In the genomic region with DNA sequence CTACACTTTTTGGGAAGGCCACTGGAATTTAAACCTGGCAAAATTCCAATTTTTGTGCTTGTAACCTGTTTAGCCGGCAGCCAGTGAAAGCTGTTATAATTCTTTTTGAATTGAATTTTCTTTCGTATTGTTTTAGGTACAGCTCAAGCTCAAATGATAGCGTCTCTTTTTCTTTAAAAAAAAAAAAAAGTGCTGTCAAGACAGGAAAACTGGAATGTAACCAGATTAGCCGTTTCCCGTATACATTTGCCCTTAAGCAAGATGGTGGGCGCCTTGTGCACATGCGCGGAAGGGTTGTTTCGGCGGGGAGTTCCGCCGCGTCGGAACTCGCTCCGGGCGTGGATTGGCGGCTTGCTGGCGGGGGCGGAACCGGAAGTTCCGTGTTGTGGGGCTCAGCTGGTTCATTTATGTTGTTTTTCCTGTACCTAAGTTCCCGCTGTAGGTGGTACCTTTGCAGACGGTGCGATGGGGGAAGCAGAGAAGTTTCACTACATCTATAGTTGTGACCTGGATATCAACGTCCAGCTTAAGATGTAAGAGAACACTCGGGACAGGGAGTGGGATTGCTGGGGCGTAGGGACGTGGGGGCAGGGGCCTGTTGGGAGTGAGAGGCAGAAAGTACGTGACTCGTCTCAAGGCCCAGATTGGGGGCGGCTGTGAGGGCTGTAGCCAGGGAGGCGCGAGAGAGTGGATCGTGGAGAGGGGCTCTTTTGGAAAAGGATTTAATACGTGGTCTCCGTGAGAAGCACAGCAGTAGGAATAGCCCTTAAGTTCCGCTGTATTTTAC, we compare ENCODE assay signal across 8 cellular contexts.
A peak's percentile ranks its signal among the peaks of the same experiment; 100 is the strongest.
DNase-seq lines count a peak whose midpoint lies in the region; ATAC-seq lines count a peak whose summit lies in the region.

Gene PIK3C3, plus strand, starts transcription at position 408 of the 787 bp plus-strand sequence. Its CDS starts 58 bp downstream, at position 466.

- H3K36me3 ChIP-seq in BLaER1 treated with 17β-estradiol and CSF1 and Interleukin-3, amounts not matched to agents 10 nM and 100 nM: peaks cover 22 to 32% (median 27%) of the 10 kb centered on the region in 11 experiments

- peak within 1 kb of the TSS; percentile 83 to 95 (median 90) for H3K9ac ChIP-seq in BLaER1 treated with 17β-estradiol and CSF1 and Interleukin-3, amounts not matched to agents 10 nM and 100 nM

- peak; percentile 94 for ATAC-seq in GM19351 (IDR thresholded peaks at IDR 0.05; ENCODE audit: unreplicated experiment)
- peak; percentile 97 for ATAC-seq in HG03521 (IDR thresholded peaks at IDR 0.05; ENCODE audit: unreplicated experiment)

- peak within 1 kb of the TSS; percentile 73 to 95 (median 85) for H3K27ac ChIP-seq in BLaER1 treated with 17β-estradiol and CSF1 and Interleukin-3, amounts not matched to agents 10 nM and 100 nM

- H4K20me1 ChIP-seq in BLaER1 treated with 17β-estradiol and CSF1 and Interleukin-3, amounts not matched to agents 10 nM and 100 nM: peaks cover 0 to 31% (median 0%) of the 10 kb centered on the region in 11 experiments; a peak in 8 of 22 replicates

- no peaks in the 10 kb centered on the region for H3K27me3 ChIP-seq in BLaER1 treated with 17β-estradiol and CSF1 and Interleukin-3, amounts not matched to agents 10 nM and 100 nM

- H3K4me3 ChIP-seq in BLaER1 treated with 17β-estradiol and CSF1 and Interleukin-3, amounts not matched to agents 10 nM and 100 nM: peak within 1 kb of the TSS; percentile 81 to 99 (median 90)

- H3K4me1 ChIP-seq in BLaER1 treated with 17β-estradiol and CSF1 and Interleukin-3, amounts not matched to agents 10 nM and 100 nM: peaks cover 10 to 28% (median 19%) of the 10 kb centered on the region in 10 experiments; a peak in 19 of 20 replicates

- DNase-seq in NCI-H748 (lab: John Stamatoyannopoulos, UW; ENCODE audit: unreplicated experiment) (peak; percentile 99), dedifferentiated amniotic fluid mesenchymal stem cell (ENCODE audit: extremely low spot score) (peak; percentile 97), left kidney (ENCODE audit: low read depth, low spot score) (peak; percentile 99)
- peak; percentile 97 for DNase-seq in activated CD4-positive, alpha-beta T cell treated with anti-CD3 and anti-CD28 coated beads, Interleukin-2, amount 50 U/mL, for 1 hour
- DNase-seq in stimulated activated CD4-positive, alpha-beta T cell treated with anti-CD3 and anti-CD28 coated beads, Interleukin-2, amount 100 ng/mL, for 24 hours: peak; percentile 96 to 98

- H3K4me2 ChIP-seq in BLaER1 treated with 17β-estradiol and CSF1 and Interleukin-3, amounts not matched to agents 10 nM and 100 nM: peak within 1 kb of the TSS; percentile 79 to 99 (median 89)

- H3K9me3 ChIP-seq in BLaER1 treated with 17β-estradiol and CSF1 and Interleukin-3, amounts not matched to agents 10 nM and 100 nM (replicated peaks in 1 of 11): 0 out of 22 replicates have a peak, but pooled peaks cover 0 to 8% (median 0%) of the 10 kb centered on the region in 11 experiments

Comparison
In these comparisons a context has a peak if more than half of its experiments do, and no peak if none do; other contexts are left out.
1. Peak in every context shown above with its lines: DNase-seq, ATAC-seq, H3K4me3 ChIP-seq and H3K27ac ChIP-seq.